ENCODE assay signal across 15 cellular contexts in the genomic region with DNA sequence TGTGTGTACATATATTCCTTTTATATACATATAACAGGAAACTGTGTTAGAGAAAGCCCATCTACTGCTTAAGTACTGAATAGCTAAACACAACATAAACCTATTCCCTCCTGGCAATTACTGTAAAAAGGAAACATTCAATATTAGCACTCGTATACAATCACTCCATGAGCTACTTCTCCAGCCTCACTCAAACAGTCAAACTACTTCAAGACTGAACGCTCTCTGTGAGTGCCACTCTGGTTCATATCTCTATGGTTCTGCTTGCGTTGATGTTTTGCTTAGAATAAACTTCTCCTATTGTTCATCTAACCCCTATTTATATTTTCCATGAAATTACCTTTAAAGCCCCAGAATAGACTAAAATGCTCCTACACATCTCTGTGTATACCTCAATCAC.
DNase-seq lines count a peak whose midpoint lies in the region; ATAC-seq and TF ChIP-seq lines count a peak whose summit lies in the region.
"Had no signal": no experiment of that assay in that cellular context is flagged by ENCODE, and none has a peak within 500 bp of the region (broad histone marks: within the 10 kb centered on the region; RNA-seq: fewer than 3 reads in every experiment).

No MANE protein-coding gene starts in this region.

- H3K9me3 ChIP-seq in Panc1 (ENCODE audit: control insufficient read depth, insufficient read depth, low read depth, low read length) (no peaks in the 10 kb centered on the region), left lung (no peaks in the 10 kb centered on the region), upper lobe of right lung (no peaks in the 10 kb centered on the region)
- H3K9me3 ChIP-seq: A549 had no signal

- DNase-seq in DMS79 treated with DMSO at 0.1 percent for 48 hours (lab: John Stamatoyannopoulos, UW) (peak; percentile 23), DMS79 (lab: John Stamatoyannopoulos, UW) (no peak), Panc1 (ENCODE audit: low read depth, low spot score) (no peak), left lung (no peak), upper lobe of right lung (no peak)
- DNase-seq in stimulated activated CD4-positive, alpha-beta T cell treated with anti-CD3 and anti-CD28 coated beads, Interleukin-1b, Interleukin-23, amount 100 ng/mL, for 48 hours, result no peak
- DNase-seq: AML-193; CD4-positive, alpha-beta T cell; DMS153; HCEC 1CT had no signal

- peaks cover 40% of the 10 kb centered on the region for H3K4me1 ChIP-seq in Panc1 (ENCODE audit: control insufficient read depth, insufficient read depth, low read length)
- H3K4me1 ChIP-seq in left lung, result peaks cover 0 to 6% of the 10 kb centered on the region in 2 donors
- peaks cover 5% of the 10 kb centered on the region for H3K4me1 ChIP-seq in upper lobe of right lung

- CTCF ChIA-PET in Panc1 (lab: Charles Lee), result interaction anchor here (0.6 kb wide), 1 partner anchor 657 kb away, joined by 6 read pairs; no protein-coding TSS in a partner anchor

- in situ Hi-C loops in Panc1 (cut with HindIII; ENCODE audit: low pct_unique_long_range_greater_than_20kb, low sequenced_read_pairs), result no loop called here

- H3K36me3 ChIP-seq in Panc1 (ENCODE audit: control insufficient read depth, insufficient read depth, low read length), result no peaks in the 10 kb centered on the region
- no peaks in the 10 kb centered on the region for H3K36me3 ChIP-seq in left lung
- H3K36me3 ChIP-seq in upper lobe of right lung, result no peaks in the 10 kb centered on the region

- ATAC-seq in Panc1 (no peak), left lung (peak; percentile 90), upper lobe of right lung (peak; percentile 50), GM21381 (IDR thresholded peaks at IDR 0.05; ENCODE audit: unreplicated experiment) (no peak)
- ATAC-seq: A549 had no signal

- H3K27me3 ChIP-seq in Panc1 (ENCODE audit: control insufficient read depth, insufficient read depth, low read length) (no peaks in the 10 kb centered on the region), left lung (no peaks in the 10 kb centered on the region), upper lobe of right lung (no peaks in the 10 kb centered on the region)

- POLR2A ChIA-PET in Panc1 (lab: Charles Lee), result interaction anchor here (0.6 kb wide), 2 partner anchors 69 to 337 kb away, joined by 3 read pairs; no protein-coding TSS in a partner anchor

- H3K4me3 ChIP-seq in Panc1 (ENCODE audit: low read depth in 2 of 2, low read length in 2 of 2) (no peak overlapping the region), left lung (no peak overlapping the region), upper lobe of right lung (no peak overlapping the region)
- H3K4me3 ChIP-seq: A549, GM23338 had no signal

- H3K27ac ChIP-seq in Panc1 (ENCODE audit: low read length) (peak overlapping the region; percentile 58), left lung (no peak overlapping the region), upper lobe of right lung (no peak overlapping the region)
- H3K27ac ChIP-seq: 22Rv1, A549, C4-2B had no signal

- no peak for TF ChIP-seq CTCF in Panc1 (IDR thresholded peaks at IDR 0.05)
- no peak for TF ChIP-seq CTCF in left lung (IDR thresholded peaks at IDR 0.05)
- no peak for TF ChIP-seq CTCF in upper lobe of right lung (IDR thresholded peaks at IDR 0.05)

- no TSS peak for BruUV-seq in Panc1 (replicated peaks; lab: Mats Ljungman, UMichigan)

- intact Hi-C loops in Panc1 (cut with micrococcal nuclease; ENCODE audit: unreplicated experiment) (no loop called here), left lung (cut with DNase I) (no loop called here), upper lobe of right lung (cut with DNase I) (no loop called here)

Comparison
In these comparisons a context has a peak if more than half of its experiments do, and no peak if none do; other contexts are left out.
1. ATAC-seq: peak in left lung (single experiment) and upper lobe of right lung (single experiment); none in Panc1 (single experiment) and GM21381 (single experiment).